36 cellular contexts compared by ENCODE assay signal in genomic region chr1:45084562-45084961, GRCh38.
"Had no signal": no experiment of that assay in that cellular context is flagged by ENCODE, and none has a peak within 500 bp of the region (broad histone marks: within the 10 kb centered on the region; RNA-seq: fewer than 3 reads in every experiment).

No MANE protein-coding gene starts in this region.

- H3K27ac Mint-ChIP-seq: activated B cell treated with CpG ODN at 0.5 μM for 24 hours; activated CD4-positive, alpha-beta memory T cell treated with anti-CD3 and anti-CD28 coated beads for 36 hours; activated CD4-positive, alpha-beta T cell treated with anti-CD3 and anti-CD28 coated beads, Interleukin-2, amount 10 ng/mL, durations not matched to agents 24 days and 14 days; activated CD8-positive, alpha-beta T cell treated with anti-CD3 and anti-CD28 coated beads for 36 hours; activated naive CD4-positive, alpha-beta T cell treated with anti-CD3 and anti-CD28 coated beads, Interleukin-2, amount 10 ng/mL, durations not matched to agents 7 days and 5 days; activated naive CD4-positive, alpha-beta T cell treated with anti-CD3 and anti-CD28 coated beads, Interleukin-2, amount 50 U/mL, for 24 hours; activated naive CD8-positive, alpha-beta T cell; activated naive CD8-positive, alpha-beta T cell treated with anti-CD3 and anti-CD28 coated beads, Interleukin-2, amount 10 ng/mL, durations not matched to agents 7 days and 5 days; activated naive CD8-positive, alpha-beta T cell treated with anti-CD3 and anti-CD28 coated beads, Interleukin-2, amount 50 U/mL, for 24 hours; activated T-cell treated with anti-CD3 and anti-CD28 coated beads, Interleukin-2, amount 50 U/mL, for 24 hours; activated T-helper 2 cell treated with anti-CD3 and anti-CD28 coated beads, Interferon-gamma antibody, Interleukin-2, Interleukin-4, amounts not matched to agents 10 μg/mL and 5 μg/mL and 100 μg/mL, durations not matched to agents 14 hours and 24 hours and 36 hours; brain; T-helper 1 cell treated with Interleukin-12 subunit alpha and Interleukin-12 subunit beta and Interleukin-4 antibody, amounts not matched to agents 30 μg/mL and 1 μg/mL, for 36 hours; T-helper 2 cell treated with Interferon-gamma antibody and Interleukin-4, amounts not matched to agents 5 μg/mL and 100 μg/mL, for 36 hours had no signal

- H3K9me3 ChIP-seq: ascending aorta had no signal

- DNase-seq: activated B cell treated with CpG ODN at 0.5 μM for 24 hours; activated CD4-positive, alpha-beta memory T cell treated with anti-CD3 and anti-CD28 coated beads for 36 hours; activated CD4-positive, alpha-beta T cell treated with anti-CD3 and anti-CD28 coated beads for 4 hours; activated CD4-positive, alpha-beta T cell treated with anti-CD3 and anti-CD28 coated beads, Interleukin-2, amount 10 ng/mL, durations not matched to agents 24 days and 14 days; activated CD4-positive, alpha-beta T cell treated with anti-CD3 and anti-CD28 coated beads, Interleukin-2, amount 50 U/mL, for 1 hour; activated CD4-positive, alpha-beta T cell treated with anti-CD3 and anti-CD28 coated beads, Interleukin-2, amount 50 U/mL, for 4 hours; activated CD4-positive, CD25-positive, alpha-beta regulatory T cell treated with anti-CD3 and anti-CD28 coated beads, Interleukin-2, amount 50 U/mL, for 72 hours; activated CD8-positive, alpha-beta memory T cell treated with anti-CD3 and anti-CD28 coated beads, Interleukin-2, amount 50 U/mL, for 4 hours; activated CD8-positive, alpha-beta T cell treated with anti-CD3 and anti-CD28 coated beads for 36 hours; activated effector memory CD4-positive, alpha-beta T cell treated with Interleukin-2 at 50 U/mL for 16 hours; activated gamma-delta T cell; activated naive CD4-positive, alpha-beta T cell treated with anti-CD3 and anti-CD28 coated beads, Interleukin-2, amount 10 ng/mL, durations not matched to agents 7 days and 5 days; activated naive CD4-positive, alpha-beta T cell treated with Interleukin-2 at 50 U/mL for 16 hours; activated naive CD8-positive, alpha-beta T cell treated with anti-CD3 and anti-CD28 coated beads, Interleukin-2, amount 10 ng/mL, durations not matched to agents 7 days and 5 days; activated naive CD8-positive, alpha-beta T cell treated with anti-CD3 and anti-CD28 coated beads, Interleukin-2, amount 50 U/mL, for 24 hours; activated T-cell treated with anti-CD3 and anti-CD28 coated beads, Interleukin-2, amount 50 U/mL, for 24 hours; activated T-cell treated with anti-CD3 and anti-CD28 coated beads, Interleukin-2, amount 50 U/mL, for 48 hours; amygdala; anterior cingulate cortex; caudate nucleus; cerebellar nuclear complex; T-helper 1 cell; T-helper 2 cell; T-helper 9 cell had no signal

- H3K27me3 ChIP-seq: ascending aorta, cardiac muscle cell had no signal

- H3K27me3 Mint-ChIP-seq: activated B cell treated with CpG ODN at 0.5 μM for 24 hours; activated CD4-positive, alpha-beta memory T cell treated with anti-CD3 and anti-CD28 coated beads for 36 hours; activated CD4-positive, alpha-beta T cell treated with anti-CD3 and anti-CD28 coated beads, Interleukin-2, amount 10 ng/mL, durations not matched to agents 24 days and 14 days; activated CD8-positive, alpha-beta T cell treated with anti-CD3 and anti-CD28 coated beads for 36 hours; activated naive CD4-positive, alpha-beta T cell treated with anti-CD3 and anti-CD28 coated beads, Interleukin-2, amount 10 ng/mL, durations not matched to agents 7 days and 5 days; activated naive CD4-positive, alpha-beta T cell treated with anti-CD3 and anti-CD28 coated beads, Interleukin-2, amount 50 U/mL, for 24 hours; activated naive CD8-positive, alpha-beta T cell; activated naive CD8-positive, alpha-beta T cell treated with anti-CD3 and anti-CD28 coated beads, Interleukin-2, amount 10 ng/mL, durations not matched to agents 7 days and 5 days; activated naive CD8-positive, alpha-beta T cell treated with anti-CD3 and anti-CD28 coated beads, Interleukin-2, amount 50 U/mL, for 24 hours; activated T-cell treated with anti-CD3 and anti-CD28 coated beads, Interleukin-2, amount 50 U/mL, for 24 hours; brain; central memory CD8-positive, alpha-beta T cell had no signal

- H3K4me1 ChIP-seq: ascending aorta had no signal

- H3K36me3 ChIP-seq: ascending aorta, cardiac muscle cell had no signal

- H3K36me3 Mint-ChIP-seq: activated CD4-positive, alpha-beta memory T cell treated with anti-CD3 and anti-CD28 coated beads for 36 hours; activated naive CD4-positive, alpha-beta T cell treated with anti-CD3 and anti-CD28 coated beads, Interleukin-2, amount 10 ng/mL, durations not matched to agents 7 days and 5 days; activated naive CD8-positive, alpha-beta T cell treated with anti-CD3 and anti-CD28 coated beads, Interleukin-2, amount 10 ng/mL, durations not matched to agents 7 days and 5 days had no signal

- H3K4me3 ChIP-seq: ascending aorta, cardiac muscle cell had no signal

- H3K4me3 Mint-ChIP-seq: activated B cell treated with CpG ODN at 0.5 μM for 24 hours; activated CD4-positive, alpha-beta memory T cell treated with anti-CD3 and anti-CD28 coated beads for 36 hours; activated CD4-positive, alpha-beta T cell treated with anti-CD3 and anti-CD28 coated beads, Interleukin-2, amount 10 ng/mL, durations not matched to agents 24 days and 14 days; activated CD8-positive, alpha-beta T cell treated with anti-CD3 and anti-CD28 coated beads for 36 hours; activated naive CD4-positive, alpha-beta T cell treated with anti-CD3 and anti-CD28 coated beads, Interleukin-2, amount 10 ng/mL, durations not matched to agents 7 days and 5 days; activated naive CD4-positive, alpha-beta T cell treated with anti-CD3 and anti-CD28 coated beads, Interleukin-2, amount 50 U/mL, for 24 hours; activated naive CD8-positive, alpha-beta T cell; activated naive CD8-positive, alpha-beta T cell treated with anti-CD3 and anti-CD28 coated beads, Interleukin-2, amount 10 ng/mL, durations not matched to agents 7 days and 5 days; activated naive CD8-positive, alpha-beta T cell treated with anti-CD3 and anti-CD28 coated beads, Interleukin-2, amount 50 U/mL, for 24 hours; activated T-cell treated with anti-CD3 and anti-CD28 coated beads, Interleukin-2, amount 50 U/mL, for 24 hours; brain; central memory CD8-positive, alpha-beta T cell; T-helper 1 cell treated with Interleukin-12 subunit alpha and Interleukin-12 subunit beta and Interleukin-4 antibody, amounts not matched to agents 30 μg/mL and 1 μg/mL, for 36 hours; T-helper 2 cell treated with Interferon-gamma antibody and Interleukin-4, amounts not matched to agents 5 μg/mL and 100 μg/mL, for 36 hours had no signal

- FAIRE-seq: bronchial epithelial cell, TTC549 had no signal

- H3K4me1 Mint-ChIP-seq: activated B cell treated with CpG ODN at 0.5 μM for 24 hours; activated CD4-positive, alpha-beta T cell treated with anti-CD3 and anti-CD28 coated beads, Interleukin-2, amount 10 ng/mL, durations not matched to agents 24 days and 14 days; activated naive CD4-positive, alpha-beta T cell treated with anti-CD3 and anti-CD28 coated beads, Interleukin-2, amount 10 ng/mL, durations not matched to agents 7 days and 5 days; activated naive CD8-positive, alpha-beta T cell treated with anti-CD3 and anti-CD28 coated beads, Interleukin-2, amount 50 U/mL, for 24 hours; brain; central memory CD8-positive, alpha-beta T cell had no signal

- H3K9me3 Mint-ChIP-seq: activated B cell treated with CpG ODN at 0.5 μM for 24 hours; activated CD4-positive, alpha-beta memory T cell treated with anti-CD3 and anti-CD28 coated beads for 36 hours; activated CD8-positive, alpha-beta T cell treated with anti-CD3 and anti-CD28 coated beads for 36 hours; activated naive CD4-positive, alpha-beta T cell treated with anti-CD3 and anti-CD28 coated beads, Interleukin-2, amount 10 ng/mL, durations not matched to agents 7 days and 5 days; activated naive CD4-positive, alpha-beta T cell treated with anti-CD3 and anti-CD28 coated beads, Interleukin-2, amount 50 U/mL, for 24 hours; activated naive CD8-positive, alpha-beta T cell treated with anti-CD3 and anti-CD28 coated beads, Interleukin-2, amount 10 ng/mL, durations not matched to agents 7 days and 5 days; activated naive CD8-positive, alpha-beta T cell treated with anti-CD3 and anti-CD28 coated beads, Interleukin-2, amount 50 U/mL, for 24 hours; activated T-cell treated with anti-CD3 and anti-CD28 coated beads, Interleukin-2, amount 50 U/mL, for 24 hours; activated T-helper 2 cell treated with anti-CD3 and anti-CD28 coated beads, Interferon-gamma antibody, Interleukin-2, Interleukin-4, amounts not matched to agents 10 μg/mL and 5 μg/mL and 100 μg/mL, durations not matched to agents 14 hours and 24 hours and 36 hours; central memory CD8-positive, alpha-beta T cell; T-helper 1 cell treated with Interleukin-12 subunit alpha and Interleukin-12 subunit beta and Interleukin-4 antibody, amounts not matched to agents 30 μg/mL and 1 μg/mL, for 36 hours; T-helper 2 cell treated with Interferon-gamma antibody and Interleukin-4, amounts not matched to agents 5 μg/mL and 100 μg/mL, for 36 hours had no signal

- H3K27ac ChIP-seq: ascending aorta, cardiac muscle cell, VCaP had no signal
